ENCODE assay signal across 21 cellular contexts in genomic region chr10:75754096-75754495, GRCh38.
"Had no signal": no experiment of that assay in that cellular context is flagged by ENCODE, and none has a peak within 500 bp of the region (broad histone marks: within the 10 kb centered on the region; RNA-seq: fewer than 3 reads in every experiment).

No MANE protein-coding gene starts in this region.

- H3K4me3 ChIP-seq: coronary artery, gastrocnemius medialis, heart right ventricle, psoas muscle, sigmoid colon, skin epidermis, tibial artery, upper lobe of right lung had no signal

- H3K9me3 ChIP-seq: gastrocnemius medialis, heart right ventricle, neutrophil, psoas muscle, sigmoid colon, tibial artery, upper lobe of right lung had no signal

- ATAC-seq: gastrocnemius medialis; heart right ventricle; left lobe of liver; naive thymus-derived CD4-positive, alpha-beta T cell; psoas muscle; stimulated activated naive B cell treated with anti-CD40 and anti-IgM and Interleukin-4, amounts not matched to agents 10 μg/mL and 1 μg/mL and 100 μg/mL, for 72 hours; stimulated activated naive CD8-positive, alpha-beta T cell treated with anti-CD3 and anti-CD28 coated beads, Interleukin-15, amount 100 ng/mL, for 72 hours; upper lobe of right lung had no signal

- DNase-seq: effector CD8-positive, alpha-beta T cell; gastrocnemius medialis; heart right ventricle; hypothalamus; kidney glomerular epithelial cell; mammary epithelial cell; naive thymus-derived CD4-positive, alpha-beta T cell; psoas muscle; retina; sigmoid colon; stimulated activated CD4-positive, alpha-beta T cell treated with anti-CD3 and anti-CD28 coated beads, Interleukin-2, amount 100 ng/mL, for 24 hours; stimulated activated CD4-positive, alpha-beta T cell treated with anti-CD3 and anti-CD28 coated beads, Interleukin-4, amount 100 ng/mL, for 4 hours; stimulated activated naive B cell treated with anti-CD40 and anti-IgM and Interleukin-4, amounts not matched to agents 10 μg/mL and 1 μg/mL and 100 μg/mL, for 72 hours; stimulated activated naive CD8-positive, alpha-beta T cell treated with anti-CD3 and anti-CD28 coated beads, Interleukin-15, amount 100 ng/mL, for 72 hours; substantia nigra; tibial artery; upper lobe of right lung had no signal

- H3K36me3 ChIP-seq: gastrocnemius medialis, heart right ventricle, neutrophil, sigmoid colon, tibial artery, upper lobe of right lung had no signal

- H3K4me1 ChIP-seq: gastrocnemius medialis, heart right ventricle, psoas muscle, upper lobe of right lung had no signal

- H3K27me3 ChIP-seq: neutrophil, sigmoid colon, tibial artery, upper lobe of right lung had no signal

- H3K27ac ChIP-seq: coronary artery, gastrocnemius medialis, heart right ventricle, neutrophil, psoas muscle, skin epidermis, tibial artery, upper lobe of right lung had no signal
